1 cellular context compared by ENCODE assay signal in the genomic region with DNA sequence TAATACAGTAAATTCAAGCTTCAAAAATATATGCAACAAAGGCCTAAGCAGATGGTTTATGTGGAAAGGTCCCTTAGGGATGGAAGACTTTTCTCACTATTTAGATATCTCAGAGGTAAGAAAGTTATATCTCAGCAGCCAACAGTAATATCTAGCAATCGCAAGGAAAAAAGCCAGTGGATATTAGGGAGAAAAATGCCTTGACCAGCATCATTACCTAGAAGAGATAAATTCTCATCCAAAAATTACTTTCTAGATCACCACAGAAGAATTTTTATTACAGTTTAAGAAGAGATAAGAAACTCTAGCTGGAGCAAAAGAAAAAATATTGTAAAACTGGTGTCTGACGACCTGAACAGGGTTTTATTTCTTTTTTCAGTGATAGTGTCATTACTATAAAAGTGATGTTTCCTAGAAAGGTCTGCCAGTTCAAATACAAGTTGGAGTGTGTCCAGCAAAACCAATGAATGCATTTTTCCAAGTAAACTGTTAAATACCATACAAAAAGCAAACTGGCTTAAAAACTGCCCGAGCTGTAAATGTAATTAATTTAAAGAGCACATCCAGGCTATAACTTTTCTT.
TF ChIP-seq lines count a peak whose summit lies in the region.

No MANE protein-coding gene starts in this region.

TF ChIP-seq in HEK293, 187 proteins besides CTCF, POLR2A, EP300 and RAD21 (continued from another document):
- TF ChIP-seq, protein P1, sequence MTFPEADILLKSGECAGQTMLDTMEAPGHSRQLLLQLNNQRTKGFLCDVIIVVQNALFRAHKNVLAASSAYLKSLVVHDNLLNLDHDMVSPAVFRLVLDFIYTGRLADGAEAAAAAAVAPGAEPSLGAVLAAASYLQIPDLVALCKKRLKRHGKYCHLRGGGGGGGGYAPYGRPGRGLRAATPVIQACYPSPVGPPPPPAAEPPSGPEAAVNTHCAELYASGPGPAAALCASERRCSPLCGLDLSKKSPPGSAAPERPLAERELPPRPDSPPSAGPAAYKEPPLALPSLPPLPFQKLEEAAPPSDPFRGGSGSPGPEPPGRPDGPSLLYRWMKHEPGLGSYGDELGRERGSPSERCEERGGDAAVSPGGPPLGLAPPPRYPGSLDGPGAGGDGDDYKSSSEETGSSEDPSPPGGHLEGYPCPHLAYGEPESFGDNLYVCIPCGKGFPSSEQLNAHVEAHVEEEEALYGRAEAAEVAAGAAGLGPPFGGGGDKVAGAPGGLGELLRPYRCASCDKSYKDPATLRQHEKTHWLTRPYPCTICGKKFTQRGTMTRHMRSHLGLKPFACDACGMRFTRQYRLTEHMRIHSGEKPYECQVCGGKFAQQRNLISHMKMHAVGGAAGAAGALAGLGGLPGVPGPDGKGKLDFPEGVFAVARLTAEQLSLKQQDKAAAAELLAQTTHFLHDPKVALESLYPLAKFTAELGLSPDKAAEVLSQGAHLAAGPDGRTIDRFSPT (tag by site-specific recombination; IDR thresholded peaks at IDR 0.05) = 0 out of 2 replicates have a peak, but pooled peaks have one; percentile 15
- TF ChIP-seq EGR2 (tag by site-specific recombination; IDR thresholded peaks at IDR 0.05; ENCODE audit: low read depth) = no peak
- no peak for TF ChIP-seq ZFHX2 (tag by site-specific recombination; conservative IDR thresholded peaks at IDR 0.05)
